ENCODE assay signal across 1 cellular context in genomic region chr17:17793378-17794214, GRCh38.
TF ChIP-seq lines count a peak whose summit lies in the region.

No MANE protein-coding gene starts in this region.

TF ChIP-seq in GM23338, 12 proteins besides CTCF, POLR2A, EP300 and RAD21 (continued from another document):
- no peak for TF ChIP-seq REST (IDR thresholded peaks at IDR 0.05; ENCODE audit: unreplicated experiment)
- TF ChIP-seq ZNF331 (CRISPR knock-in tag; IDR thresholded peaks at IDR 0.05; ENCODE audit: low read depth) = no peak
- no peak for TF ChIP-seq ZNF462 (CRISPR knock-in tag; IDR thresholded peaks at IDR 0.05)
- TF ChIP-seq NANOG (IDR thresholded peaks at IDR 0.05; ENCODE audit: borderline replicate concordance) = no peak
- TF ChIP-seq EZH2 (IDR thresholded peaks at IDR 0.05; ENCODE audit: low read depth, unreplicated experiment) = no peak
- TF ChIP-seq ETS1 (IDR thresholded peaks at IDR 0.05) = no peak
- TF ChIP-seq ZNF114 (CRISPR knock-in tag; IDR thresholded peaks at IDR 0.05) = no peak
- TF ChIP-seq STAT1 (IDR thresholded peaks at IDR 0.05; ENCODE audit: unreplicated experiment) = no peak
- no peak for TF ChIP-seq EZH2phosphoT487 (IDR thresholded peaks at IDR 0.05; ENCODE audit: unreplicated experiment)
TF ChIP-seq in GM23338: peak in this region for 0.
